ENCODE assay signal across 8 cellular contexts in genomic region chr1:19799877-19800804, GRCh38. TPM values are rescaled to one million over a fixed set of nuclear protein-coding genes. Genes with fewer than 3 reads are reported as not detected.
DNase-seq lines count a peak whose midpoint lies in the region; ATAC-seq, FAIRE-seq and TF ChIP-seq lines count a peak whose summit lies in the region.

TMCO4 (minus strand) TSS chr1:19799916; CDS start chr1:19780758, 19,158 bp downstream.

- H3K4me1 Mint-ChIP-seq in T-cell (peaks cover 23 to 38% (median 30%) of the 10 kb centered on the region in 3 donors), progenitor cell of endocrine pancreas (ENCODE audit: low read depth) (peaks cover 8% of the 10 kb centered on the region)

- TF ChIP-seq POLR2A in A549 (IDR thresholded peaks at IDR 0.05; ENCODE audit: low read length): no peak; the same call in 1 of the 2 replicates
- no peak for TF ChIP-seq POLR2A in vagina (IDR thresholded peaks at IDR 0.05)

- CTCF ChIA-PET in A549 (lab: Yijun Ruan, JAX) (no interaction called here), T-cell (lab: Charles Lee) (no interaction called here)

- intact Hi-C loops in left cardiac atrium (cut with DNase I): no loop called here
- intact Hi-C loops in vagina (cut with DNase I): no loop called here

- no peaks in the 10 kb centered on the region for H3K36me3 ChIP-seq in vagina

- H3K4me1 ChIP-seq in A549 (peaks cover 13% of the 10 kb centered on the region; the same call in 1 of the 3 replicates), vagina (peaks cover 14% of the 10 kb centered on the region)

- no peak for TF ChIP-seq EP300 in A549 (IDR thresholded peaks at IDR 0.05)

- no peak for TF ChIP-seq RAD21 in A549 (conservative IDR thresholded peaks at IDR 0.05 in 1 of 2, IDR thresholded peaks at IDR 0.05 in 1 of 2)

- peaks cover 10% of the 10 kb centered on the region for H3K36me3 Mint-ChIP-seq in T-cell
- H3K36me3 Mint-ChIP-seq in progenitor cell of endocrine pancreas (ENCODE audit: insufficient read depth): peaks cover 1% of the 10 kb centered on the region

- H3K4me2 ChIP-seq in A549: peak within 1 kb of the TSS; percentile 72

- peak within 1 kb of the TSS; percentile 99 for H3K27ac Mint-ChIP-seq in T-cell
- peak within 1 kb of the TSS; percentile 9 for H3K27ac Mint-ChIP-seq in progenitor cell of endocrine pancreas

- ATAC-seq in A549 (peak; percentile 81), GM18517 (IDR thresholded peaks at IDR 0.05; ENCODE audit: unreplicated experiment) (peak; percentile 52), HG03571 (IDR thresholded peaks at IDR 0.05; ENCODE audit: unreplicated experiment) (peak; percentile 48), T-cell (replicated peaks in 1 of 4) (peak; percentile 59 to 78 (median 62)), left cardiac atrium (peak; percentile 87 to 89)

- DNase-seq in A549 (ENCODE audit: low read depth in 1 of 2, low spot score in 1 of 2) (peak; percentile 32 to 35), T-cell (peak in 33 of 34 experiments; percentile 9 to 54 (median 26)), left cardiac atrium (peak; percentile 50), progenitor cell of endocrine pancreas (ENCODE audit: low spot score, unreplicated experiment) (peak; percentile 28), vagina (ENCODE audit: extremely low spot score in 2 of 2) (no peak)

- TF ChIP-seq CTCF in A549 (IDR thresholded peaks at IDR 0.05): no peak
- TF ChIP-seq CTCF in progenitor cell of endocrine pancreas (IDR thresholded peaks at IDR 0.05; ENCODE audit: unreplicated experiment): no peak
- no peak for TF ChIP-seq CTCF in vagina (IDR thresholded peaks at IDR 0.05)

- H3K4me3 Mint-ChIP-seq in T-cell: peak within 1 kb of the TSS; percentile 81 to 96 (median 93)
- peak within 1 kb of the TSS; percentile 73 for H3K4me3 Mint-ChIP-seq in progenitor cell of endocrine pancreas (ENCODE audit: low read depth)

- H3K27me3 Mint-ChIP-seq in T-cell: peaks cover 0 to 2% of the 10 kb centered on the region in 2 donors
- peaks cover 15% of the 10 kb centered on the region for H3K27me3 Mint-ChIP-seq in progenitor cell of endocrine pancreas

- no peak for FAIRE-seq in A549 (lab: Jason Lieb, UNC)

- H3K27ac ChIP-seq in A549 (peak within 1 kb of the TSS; percentile 88 to 99), adipose tissue (ENCODE audit: low read depth, low read length) (no peak within 1 kb of the TSS), vagina (peak within 1 kb of the TSS; percentile 78)

- peak within 1 kb of the TSS; percentile 65 for H3K4me3 ChIP-seq in A549
- H3K4me3 ChIP-seq in vagina: peak within 1 kb of the TSS; percentile 81

- H3K9me3 Mint-ChIP-seq in T-cell (no peaks in the 10 kb centered on the region), progenitor cell of endocrine pancreas (ENCODE audit: low read depth) (no peaks in the 10 kb centered on the region)

- H3K9me3 ChIP-seq in A549: no peaks in the 10 kb centered on the region
- no peaks in the 10 kb centered on the region for H3K9me3 ChIP-seq in vagina

- POLR2A ChIA-PET in A549 (lab: Yijun Ruan, JAX): no interaction called here
- POLR2A ChIA-PET in T-cell (lab: Charles Lee): interaction anchor here in 1 of 2 donors (0.6 kb wide), 1 partner anchor 84 kb away, joined by 5 read pairs; no protein-coding TSS in a partner anchor

- WGBS in A549 (ENCODE audit: missing lambda C conversion rate): 25% methylated on average over 19 of the region's 65 CpGs
- WGBS in adipose tissue, 3 donors: 9 to 12% (median 11%) methylated on average over 41 to 65 of the region's 65 CpGs

- no peaks in the 10 kb centered on the region for H3K27me3 ChIP-seq in vagina

TF ChIP-seq in A549, 52 proteins besides CTCF, POLR2A, EP300 and RAD21:
- TF ChIP-seq HMGXB4 (CRISPR knock-in tag; IDR thresholded peaks at IDR 0.05; ENCODE audit: borderline replicate concordance): no peak
- TF ChIP-seq NPAS2 (CRISPR knock-in tag; IDR thresholded peaks at IDR 0.05; ENCODE audit: borderline replicate concordance): no peak
- TF ChIP-seq CBX2 (IDR thresholded peaks at IDR 0.05; ENCODE audit: borderline replicate concordance, low read depth): no peak
- no peak for TF ChIP-seq ZC3H11A (IDR thresholded peaks at IDR 0.05)
- TF ChIP-seq BCL3 (IDR thresholded peaks at IDR 0.05): no peak
- no peak for TF ChIP-seq CBX8 (IDR thresholded peaks at IDR 0.05)
- TF ChIP-seq ZSCAN20 (CRISPR knock-in tag; IDR thresholded peaks at IDR 0.05): no peak
- no peak for TF ChIP-seq EHMT2 (IDR thresholded peaks at IDR 0.05; ENCODE audit: low read depth)
- TF ChIP-seq FOSL2 (IDR thresholded peaks at IDR 0.05): no peak
- no peak for TF ChIP-seq FOSL2 (CRISPR knock-in tag; IDR thresholded peaks at IDR 0.05)
- TF ChIP-seq JUN (IDR thresholded peaks at IDR 0.05): peak in 1 of 2 experiments; percentile 20; a peak in 1 of 5 replicates
- no peak for TF ChIP-seq RCOR1 (IDR thresholded peaks at IDR 0.05; ENCODE audit: low read depth, low read length)
- TF ChIP-seq KDM5A (IDR thresholded peaks at IDR 0.05): no peak
- no peak for TF ChIP-seq JUNB (IDR thresholded peaks at IDR 0.05)
- TF ChIP-seq E2F6 (IDR thresholded peaks at IDR 0.05; ENCODE audit: borderline replicate concordance, low read depth): peak; percentile 65; the same call in 1 of the 2 replicates
- TF ChIP-seq EHF (CRISPR knock-in tag; IDR thresholded peaks at IDR 0.05): no peak
- TF ChIP-seq MAX (IDR thresholded peaks at IDR 0.05): peak; percentile 46; the same call in 1 of the 2 replicates
- no peak for TF ChIP-seq FOSB (CRISPR knock-in tag; IDR thresholded peaks at IDR 0.05)

RNA-seq across cellular contexts. Expression of gene TMCO4, which starts in this region (rescaled TPM):
- 4.0 and 6.0 TPM in 2 replicates for polyA plus RNA-seq in A549 (2011; rRNA removed)
- 3.6 and 4.8 TPM in 2 replicates for polyA plus RNA-seq in A549 (2012; cell fraction: cytosol; rRNA removed)
- 6.9 and 8.0 TPM in 2 replicates for polyA plus RNA-seq in A549 (2012; cell fraction: nucleus; rRNA removed)
- 3.9 to 5.3 TPM (median 4.6 TPM) in 3 replicates for polyA plus RNA-seq in A549 (2017; fragmentation: RNase III; extraction: RNeasy Plus Mini Kit Qiagen cat#74134 plus additional on column Dnase treatment)
- 7.0 and 7.4 TPM in 2 replicates for polyA minus RNA-seq in A549 (2011; rRNA and poly(A)+ RNA removed)
- 10 to 100 TPM; 17.2 to 29.2 (median 22.3) TPM for total RNA-seq in T-cell
- polyA plus RNA-seq in adipose tissue: 10 to 100 TPM; 17.0 to 23.2 (median 19.0) TPM
- total RNA-seq in left cardiac atrium: 10 to 100 TPM in 1 of 2 donors, 1 to 10 TPM in 1; 9.0 to 10.1 TPM
- total RNA-seq in progenitor cell of endocrine pancreas: 16.4 and 18.6 TPM in 2 replicates
- total RNA-seq in vagina: 28.7 TPM

Comparison
In these comparisons a context has a peak if more than half of its experiments do, and no peak if none do; other contexts are left out.
1. DNase-seq: peak in A549 (2 of 2), T-cell (33 of 34), left cardiac atrium (single experiment) and progenitor cell of endocrine pancreas (single experiment); none in vagina (0 of 2).
2. Peak in every context shown above with its lines, with median percentiles within 50 percentile points of each other: ATAC-seq.